In genomic region chr1:26771643-26772321, GRCh38 we compare ENCODE assay signal across 8 cellular contexts. TPM values are rescaled to one million over a fixed set of nuclear protein-coding genes. Genes with fewer than 3 reads are reported as not detected.
DNase-seq lines count a peak whose midpoint lies in the region; ATAC-seq and TF ChIP-seq lines count a peak whose summit lies in the region.

No MANE protein-coding gene starts in this region.

- TF ChIP-seq CTCF in right lobe of liver (IDR thresholded peaks at IDR 0.05) (no peak), type B pancreatic cell (conservative IDR thresholded peaks at IDR 0.05) (no peak)

- WGBS in right lobe of liver (ENCODE audit: insufficient coverage, low coverage, low lambda C conversion rate, missing lambda C conversion rate) = 80% methylated on average over 2 of the region's 2 CpGs

- H3K27ac ChIP-seq in caudate nucleus (ENCODE audit: low read depth, low read length) (no peak overlapping the region), right lobe of liver (peak overlapping the region in 2 of 3 donors; percentile 39 to 40)

- H3K4me3 Mint-ChIP-seq in type B pancreatic cell = peak overlapping the region; percentile 41

- H3K27me3 ChIP-seq in right lobe of liver = no peaks in the 10 kb centered on the region

- peaks cover 0 to 13% (median 4%) of the 10 kb centered on the region in 4 donors for H3K4me1 ChIP-seq in right lobe of liver

- peaks cover 75% of the 10 kb centered on the region for H3K36me3 Mint-ChIP-seq in type B pancreatic cell

- peak overlapping the region; percentile 91 for H3K27ac Mint-ChIP-seq in type B pancreatic cell

- intact Hi-C loops in right lobe of liver (cut with DNase I) = loop anchor here in 1 of 2 donors (10.0 kb wide), 1 partner anchor 67 kb away; no protein-coding TSS in a partner anchor

- ATAC-seq in right lobe of liver (peak; percentile 56 to 95 (median 80)), GM18861 (IDR thresholded peaks at IDR 0.05; ENCODE audit: unreplicated experiment) (no peak)

- peaks cover 28% of the 10 kb centered on the region for H3K4me1 Mint-ChIP-seq in type B pancreatic cell (ENCODE audit: unreplicated experiment)

- TF ChIP-seq POLR2A in right lobe of liver (IDR thresholded peaks at IDR 0.05) = no peak

- no peaks in the 10 kb centered on the region for H3K9me3 Mint-ChIP-seq in type B pancreatic cell

- H3K9me3 ChIP-seq in right lobe of liver = no peaks in the 10 kb centered on the region

- no peaks in the 10 kb centered on the region for H3K27me3 Mint-ChIP-seq in type B pancreatic cell

- peaks cover 17 to 93% (median 48%) of the 10 kb centered on the region in 4 donors for H3K36me3 ChIP-seq in right lobe of liver

- peak; percentile 77 for DNase-seq in NCI-H82 (lab: John Stamatoyannopoulos, UW)
- DNase-seq in NCI-H82 treated with DMSO at 0.1 percent for 48 hours (lab: John Stamatoyannopoulos, UW; ENCODE audit: unreplicated experiment) = no peak
- DNase-seq in NCI-H69 (lab: John Stamatoyannopoulos, UW) = peak; percentile 86
- DNase-seq in caudate nucleus (lab: John Stamatoyannopoulos, UW) = peak in 31 of 61 donors; percentile 8 to 79 (median 38)
- DNase-seq in right lobe of liver = peak in 1 of 3 donors; percentile 62
- DNase-seq in type B pancreatic cell (ENCODE audit: extremely low spot score, unreplicated experiment) = no peak
- no peak for DNase-seq in superior temporal gyrus (ENCODE audit: extremely low spot score)

- H3K4me3 ChIP-seq in right lobe of liver = no peak overlapping the region

RNA-seq across cellular contexts. Expression of gene PIGV, which starts 16.0 kb away (rescaled TPM):
- total RNA-seq in right lobe of liver (10 to 100 TPM; 13.2 to 27.8 (median 19.2) TPM), type B pancreatic cell (ENCODE audit: low replicate concordance) (13.3 and 15.3 TPM in 2 replicates)

RNA-seq across cellular contexts. Expression of gene ZDHHC18, which starts 54.7 kb away (rescaled TPM):
- 10 to 100 TPM in 5 of 6 experiments, 1 to 10 TPM in 1; 9.6 to 16.9 (median 14.1) TPM for total RNA-seq in right lobe of liver
- total RNA-seq in type B pancreatic cell (ENCODE audit: low replicate concordance) = 29.7 and 40.7 TPM in 2 replicates

Comparison
In these comparisons a context has a peak if more than half of its experiments do, and no peak if none do; other contexts are left out.
1. DNase-seq: peak in NCI-H82 (single experiment), NCI-H69 (single experiment) and caudate nucleus (31 of 61); none in NCI-H82 treated with DMSO at 0.1 percent for 48 hours (single experiment), type B pancreatic cell (single experiment) and superior temporal gyrus (single experiment).